ENCODE assay signal across 17 cellular contexts in genomic region chr2:27245620-27246019, GRCh38. TPM values are rescaled to one million over a fixed set of nuclear protein-coding genes. Genes with fewer than 3 reads are reported as not detected.
DNase-seq lines count a peak whose midpoint lies in the region; ATAC-seq and TF ChIP-seq lines count a peak whose summit lies in the region.
"Had no signal": no experiment of that assay in that cellular context is flagged by ENCODE, and none has a peak within 500 bp of the region (broad histone marks: within the 10 kb centered on the region; RNA-seq: fewer than 3 reads in every experiment).

No MANE protein-coding gene starts in this region.

- ATAC-seq in gastrocnemius medialis = no peak

- H3K4me3 Mint-ChIP-seq in activated T-cell treated with anti-CD3 and anti-CD28 coated beads, Interleukin-2, amount 50 U/mL, for 24 hours = no peak overlapping the region
- H3K4me3 Mint-ChIP-seq: CD4-positive, CD25-positive, alpha-beta regulatory T cell; IgD-negative memory B cell had no signal

- no peaks in the 10 kb centered on the region for H3K4me1 Mint-ChIP-seq in activated T-cell treated with anti-CD3 and anti-CD28 coated beads, Interleukin-2, amount 50 U/mL, for 24 hours (ENCODE audit: low read depth)
- H3K4me1 Mint-ChIP-seq: IgD-negative memory B cell had no signal

- H3K36me3 Mint-ChIP-seq in activated T-cell treated with anti-CD3 and anti-CD28 coated beads, Interleukin-2, amount 50 U/mL, for 24 hours (ENCODE audit: low read depth) = peaks cover 42% of the 10 kb centered on the region

- no peaks in the 10 kb centered on the region for H3K4me1 ChIP-seq in A673 (ENCODE audit: insufficient read depth, low read length, poor library complexity, severe bottlenecking)
- peaks cover 13% of the 10 kb centered on the region for H3K4me1 ChIP-seq in osteoblast (ENCODE audit: insufficient read depth, low read length)
- peaks cover 7% of the 10 kb centered on the region in 2 donors for H3K4me1 ChIP-seq in gastrocnemius medialis

- peaks cover 2% of the 10 kb centered on the region for H4K20me1 ChIP-seq in osteoblast (ENCODE audit: insufficient read depth, low read length)

- no peaks in the 10 kb centered on the region for H3K27me3 Mint-ChIP-seq in activated T-cell treated with anti-CD3 and anti-CD28 coated beads, Interleukin-2, amount 50 U/mL, for 24 hours

- no peak for TF ChIP-seq POLR2A in gastrocnemius medialis (IDR thresholded peaks at IDR 0.05)

- no peaks in the 10 kb centered on the region for H3K9me3 ChIP-seq in A673 (ENCODE audit: low read depth, low read length, poor library complexity, severe bottlenecking)
- H3K9me3 ChIP-seq in SK-N-MC (ENCODE audit: low read depth, low read length) = no peaks in the 10 kb centered on the region
- H3K9me3 ChIP-seq in osteoblast (ENCODE audit: low read depth, low read length) = no peaks in the 10 kb centered on the region
- H3K9me3 ChIP-seq in gastrocnemius medialis = no peaks in the 10 kb centered on the region
- H3K9me3 ChIP-seq: BLaER1 treated with 17β-estradiol and CSF1 and Interleukin-3, amounts not matched to agents 10 nM and 100 nM had no signal

- H3K79me2 ChIP-seq in osteoblast (ENCODE audit: insufficient read depth, low read length) = no peaks in the 10 kb centered on the region

- DNase-seq in activated T-cell treated with anti-CD3 and anti-CD28 coated beads, Interleukin-2, amount 50 U/mL, for 24 hours = no peak
- DNase-seq in activated T-cell treated with anti-CD3 and anti-CD28 coated beads, Interleukin-2, amount 50 U/mL, for 1 hour = no peak
- DNase-seq in A673 (ENCODE audit: low spot score) (no peak), SK-N-MC (ENCODE audit: low read depth, low spot score) (no peak), osteoblast (ENCODE audit: insufficient read length, low spot score, missing footprints) (peak; percentile 82), gastrocnemius medialis (no peak), GM13977 (ENCODE audit: low spot score) (no peak)
- DNase-seq in activated CD4-positive, alpha-beta T cell treated with anti-CD3 and anti-CD28 coated beads for 48 hours = no peak
- DNase-seq: Calu3; CD4-positive, CD25-positive, alpha-beta regulatory T cell; DMS 273 treated with DMSO at 0.1 percent for 48 hours; GM23248; H7 had no signal

- CTCF ChIA-PET in A673 (lab: Charles Lee) = no interaction called here

- TSS peak; percentile 8 for BruUV-seq in A673 (replicated peaks; lab: Mats Ljungman, UMichigan)

- POLR2A ChIA-PET in A673 (lab: Charles Lee; ENCODE audit: low non-redundant PET) = no interaction called here

- no peaks in the 10 kb centered on the region for H3K9me3 Mint-ChIP-seq in activated T-cell treated with anti-CD3 and anti-CD28 coated beads, Interleukin-2, amount 50 U/mL, for 24 hours
- H3K9me3 Mint-ChIP-seq: CD4-positive, CD25-positive, alpha-beta regulatory T cell; IgD-negative memory B cell had no signal

- H3K27me3 ChIP-seq in A673 (replicated peaks; ENCODE audit: insufficient read depth, low read depth, low read length, poor library complexity) = no peaks in the 10 kb centered on the region
- no peaks in the 10 kb centered on the region for H3K27me3 ChIP-seq in osteoblast (ENCODE audit: insufficient read depth, low read length)
- no peaks in the 10 kb centered on the region for H3K27me3 ChIP-seq in gastrocnemius medialis

- in situ Hi-C loops in gastrocnemius medialis (cut with MboI; ENCODE audit: low sequenced_read_pairs in 4 of 4) = no loop called here
- in situ Hi-C loops in GM13977 (cut with MboI; ENCODE audit: low pct_unique_long_range_greater_than_20kb, low sequenced_read_pairs, unreplicated experiment) = no loop called here

- H3K4me2 ChIP-seq in osteoblast (ENCODE audit: insufficient read depth, low read length) = no peak overlapping the region
- H3K4me2 ChIP-seq: BLaER1 treated with 17β-estradiol and CSF1 and Interleukin-3, amounts not matched to agents 10 nM and 100 nM had no signal

- intact Hi-C loops in A673 (cut with micrococcal nuclease; ENCODE audit: unreplicated experiment) = no loop called here
- intact Hi-C loops in gastrocnemius medialis (cut with DNase I; ENCODE audit: low total_unique reads) = no loop called here

- TF ChIP-seq CTCF in A673 (conservative IDR thresholded peaks at IDR 0.05; ENCODE audit: low read depth, low read length) (no peak), osteoblast (IDR thresholded peaks at IDR 0.05; ENCODE audit: extremely low read depth, low read depth, low read length) (no peak), gastrocnemius medialis (IDR thresholded peaks at IDR 0.05 in 4 of 5, conservative IDR thresholded peaks at IDR 0.05 in 1 of 5) (no peak), GM13977 (IDR thresholded peaks at IDR 0.05; ENCODE audit: extremely low read depth, insufficient read depth, missing control alignments) (no peak)

- no peak overlapping the region for H3K9ac ChIP-seq in SK-N-MC (ENCODE audit: insufficient read length)
- H3K9ac ChIP-seq: BLaER1 treated with 17β-estradiol and CSF1 and Interleukin-3, amounts not matched to agents 10 nM and 100 nM; GM23248 had no signal

- H3K4me3 ChIP-seq in A673 (ENCODE audit: low read depth, low read length, poor library complexity, severe bottlenecking) = no peak overlapping the region
- H3K4me3 ChIP-seq in SK-N-MC = no peak overlapping the region
- H3K4me3 ChIP-seq in osteoblast (ENCODE audit: insufficient read depth, low read length) = no peak overlapping the region
- H3K4me3 ChIP-seq in gastrocnemius medialis = no peak overlapping the region
- H3K4me3 ChIP-seq: BLaER1 treated with 17β-estradiol and CSF1 and Interleukin-3, amounts not matched to agents 10 nM and 100 nM; GM23248 had no signal

- H3K36me3 ChIP-seq in A673 (ENCODE audit: insufficient read depth, low read length, poor library complexity, severe bottlenecking) = peaks cover 41% of the 10 kb centered on the region
- peaks cover 44% of the 10 kb centered on the region for H3K36me3 ChIP-seq in SK-N-MC (ENCODE audit: insufficient read depth, low read length)
- H3K36me3 ChIP-seq in osteoblast (ENCODE audit: insufficient read depth, low read length) = peaks cover 40% of the 10 kb centered on the region
- H3K36me3 ChIP-seq in gastrocnemius medialis = peaks cover 0 to 39% of the 10 kb centered on the region in 2 donors

- H3K27ac ChIP-seq in A673 (ENCODE audit: low read depth, low read length, poor library complexity, severe bottlenecking) (no peak overlapping the region), SK-N-MC (peak overlapping the region; percentile 70), osteoblast (ENCODE audit: low read depth, low read length) (no peak overlapping the region), gastrocnemius medialis (no peak overlapping the region)
- H3K27ac ChIP-seq: 22Rv1; BLaER1 treated with 17β-estradiol and CSF1 and Interleukin-3, amounts not matched to agents 10 nM and 100 nM; GM23248 had no signal

- no peak overlapping the region for H2AFZ ChIP-seq in osteoblast (ENCODE audit: low read length)
- H2AFZ ChIP-seq: GM23248 had no signal

- H3K27ac Mint-ChIP-seq in activated T-cell treated with anti-CD3 and anti-CD28 coated beads, Interleukin-2, amount 50 U/mL, for 24 hours = peak overlapping the region; percentile 22
- H3K27ac Mint-ChIP-seq: IgD-negative memory B cell had no signal

RNA-seq across cellular contexts. Expression of gene SLC30A3, which starts 17.2 kb away (rescaled TPM):
- total RNA-seq in A673 (2021) = 45.0 and 45.6 TPM in 2 replicates
- total RNA-seq in osteoblast = under 0.01 and 0.88 TPM in 2 replicates
- total RNA-seq in gastrocnemius medialis = under 1 TPM in 1 of 4 donors, not detected in 3; 0.20 TPM
- total RNA-seq: Calu3, GM23248 had no signal

RNA-seq across cellular contexts. Expression of gene CAD, which starts 28.5 kb away (rescaled TPM):
- 194 and 210 TPM in 2 replicates for total RNA-seq in A673 (2021)
- 28.6 and 30.8 TPM in 2 replicates for total RNA-seq in osteoblast
- 10 to 100 TPM in 1 of 4 donors, 1 to 10 TPM in 3; 2.7 to 10.2 (median 7.1) TPM for total RNA-seq in gastrocnemius medialis

RNA-seq across cellular contexts. Expression of gene DNAJC5G, which starts 29.6 kb away (rescaled TPM):
- total RNA-seq in A673 (2021) = 2.4 and 2.7 TPM in 2 replicates
- total RNA-seq in osteoblast = not detected in 2 replicates
- total RNA-seq in gastrocnemius medialis = not detected
- total RNA-seq: Calu3; CD4-positive, CD25-positive, alpha-beta regulatory T cell; Daoy; GM23248; H7 had no signal

RNA-seq across cellular contexts. Expression of gene SLC5A6, which starts 33.6 kb away (rescaled TPM):
- total RNA-seq in A673 (2021) = 366 and 515 TPM in 2 replicates
- total RNA-seq in osteoblast = 14.1 TPM in 2 replicates
- 10 to 100 TPM; 19.0 to 46.5 (median 32.5) TPM for total RNA-seq in gastrocnemius medialis

RNA-seq across cellular contexts. Expression of gene ATRAID, which starts 33.8 kb away (rescaled TPM):
- total RNA-seq in A673 (2021) (106 and 107 TPM in 2 replicates), osteoblast (187 and 198 TPM in 2 replicates), gastrocnemius medialis (100 to 1,000 TPM; 131 to 203 (median 171) TPM)

Comparison
In these comparisons a context has a peak if more than half of its experiments do, and no peak if none do; other contexts are left out.
1. RNA of gene SLC30A3, which starts 17.2 kb away (total RNA-seq): 45.0 to 45.6 TPM in A673; under 0.01 to 0.88 TPM in osteoblast and 0.20 TPM in gastrocnemius medialis; every median in the first group is over 10 times any median in the second.